9 cellular contexts compared by ENCODE assay signal in genomic region chr17:57985675-57985974, GRCh38. TPM values are rescaled to one million over a fixed set of nuclear protein-coding genes. Genes with fewer than 3 reads are reported as not detected.
DNase-seq lines count a peak whose midpoint lies in the region; FAIRE-seq and TF ChIP-seq lines count a peak whose summit lies in the region.
"Had no signal": no experiment of that assay in that cellular context is flagged by ENCODE, and none has a peak within 500 bp of the region (broad histone marks: within the 10 kb centered on the region; RNA-seq: fewer than 3 reads in every experiment).

No MANE protein-coding gene starts in this region.

- intact Hi-C loops in dorsolateral prefrontal cortex (cut with DNase I) (loop anchor here (5.0 kb wide), 3 partner anchors 33 to 93 kb away; no protein-coding TSS in a partner anchor), posterior cingulate gyrus (cut with DNase I) (loop anchor here (5.0 kb wide), 2 partner anchors 33 to 93 kb away; no protein-coding TSS in a partner anchor)

- H3K4me2 ChIP-seq in Loucy (ENCODE audit: low read depth, low read length, poor library complexity, severe bottlenecking), result peak overlapping the region; percentile 81

- H3K27ac ChIP-seq in dorsolateral prefrontal cortex, result peak overlapping the region in 57 of 59 donors; percentile 3 to 100 (median 97)

- H3K27me3 ChIP-seq in Loucy (ENCODE audit: insufficient read depth, low read length, poor library complexity, severe bottlenecking) (no peaks in the 10 kb centered on the region), dorsolateral prefrontal cortex (no peaks in the 10 kb centered on the region), neuron (ENCODE audit: insufficient read depth, low read length) (no peaks in the 10 kb centered on the region)
- H3K27me3 ChIP-seq: body of pancreas had no signal

- TF ChIP-seq CTCF in Loucy (conservative IDR thresholded peaks at IDR 0.05; ENCODE audit: low read length) (no peak), dorsolateral prefrontal cortex (IDR thresholded peaks at IDR 0.05 in 54 of 56, conservative IDR thresholded peaks at IDR 0.05 in 2 of 56; ENCODE audit: low read depth in 1 of 56, partially characterized antibody in 56 of 56) (no peak)

- H3K9ac ChIP-seq in Loucy (ENCODE audit: low read depth, low read length, poor library complexity, severe bottlenecking), result peak overlapping the region; percentile 90

- H2AFZ ChIP-seq in Loucy (ENCODE audit: low read length) (no peak overlapping the region), neuron (ENCODE audit: low read depth, low read length) (no peak overlapping the region)

- no peaks in the 10 kb centered on the region for H3K9me2 ChIP-seq in Loucy (replicated peaks; ENCODE audit: low read depth, low read length)

- H3F3A ChIP-seq in Loucy (ENCODE audit: low read depth), result no peaks in the 10 kb centered on the region

- DNase-seq in Caki2 (ENCODE audit: low read depth), result peak; percentile 23
- DNase-seq in dorsolateral prefrontal cortex, result no peak
- DNase-seq in NCI-H187 (lab: John Stamatoyannopoulos, UW), result no peak
- DNase-seq in posterior cingulate gyrus, result no peak
- no peak for DNase-seq in effector CD8-positive, alpha-beta T cell (lab: John Stamatoyannopoulos, UW)
- no peak for DNase-seq in frontal cortex (ENCODE audit: low spot score in 2 of 2)
- DNase-seq: body of pancreas had no signal

- peak overlapping the region; percentile 97 for H3K4me3 ChIP-seq in Loucy (ENCODE audit: low read length, poor library complexity, severe bottlenecking)
- peak overlapping the region in 48 of 59 donors; percentile 0 to 98 (median 86) for H3K4me3 ChIP-seq in dorsolateral prefrontal cortex
- peak overlapping the region; percentile 75 for H3K4me3 ChIP-seq in neuron (ENCODE audit: low read length)
- H3K4me3 ChIP-seq: body of pancreas had no signal

- H3K36me3 ChIP-seq in Loucy (ENCODE audit: insufficient read depth, low read length), result peaks cover 12% of the 10 kb centered on the region; the same call in 1 of the 2 replicates
- peaks cover 34% of the 10 kb centered on the region for H3K36me3 ChIP-seq in neuron (ENCODE audit: insufficient read depth, low read length)

- peaks cover 70% of the 10 kb centered on the region for H4K20me1 ChIP-seq in Loucy (ENCODE audit: insufficient read depth, low read length, poor library complexity, severe bottlenecking)

- FAIRE-seq in frontal cortex (lab: Jason Lieb, UNC), result no peak

- in situ Hi-C loops in Caki2 (cut with HindIII; ENCODE audit: low pct_unique_long_range_greater_than_20kb, low sequenced_read_pairs), result no loop called here

- no peaks in the 10 kb centered on the region for H3K9me3 ChIP-seq in Loucy (ENCODE audit: insufficient read depth, low read depth, low read length)
- no peaks in the 10 kb centered on the region for H3K9me3 ChIP-seq in neuron (ENCODE audit: low read length)
- H3K9me3 ChIP-seq: body of pancreas had no signal

- H3K79me2 ChIP-seq in Loucy (ENCODE audit: insufficient read depth, low read length), result peaks cover 79% of the 10 kb centered on the region

- H3K4me1 ChIP-seq in Loucy (ENCODE audit: insufficient read depth, low read length, poor library complexity, severe bottlenecking), result peaks cover 68% of the 10 kb centered on the region
- H3K4me1 ChIP-seq in neuron (ENCODE audit: insufficient read depth, low read length), result peaks cover 64% of the 10 kb centered on the region

RNA-seq across cellular contexts. Expression of gene VEZF1, which starts 2.4 kb away (rescaled TPM):
- 20.9 and 44.0 TPM in 2 replicates for total RNA-seq in Caki2 (2014; rRNA removed; shearing (Covaris generic); ENCODE audit: low replicate concordance)
- 100 to 1,000 TPM in 1 of 120 experiments, 10 to 100 TPM in 119; 29.6 to 117 (median 50.6) TPM for total RNA-seq in dorsolateral prefrontal cortex
- total RNA-seq in frontal cortex, result 59.5 TPM

RNA-seq across cellular contexts. Expression of gene SRSF1, which starts 21.4 kb away (rescaled TPM):
- 242 and 309 TPM in 2 replicates for total RNA-seq in Caki2 (2014; rRNA removed; shearing (Covaris generic); ENCODE audit: low replicate concordance)
- 100 to 1,000 TPM; 111 to 191 (median 137) TPM for total RNA-seq in dorsolateral prefrontal cortex
- total RNA-seq in frontal cortex, result 373 TPM

RNA-seq across cellular contexts. Expression of gene CUEDC1, which starts 30.4 kb away (rescaled TPM):
- 24.8 and 47.7 TPM in 2 replicates for total RNA-seq in Caki2 (2014; rRNA removed; shearing (Covaris generic); ENCODE audit: low replicate concordance)
- total RNA-seq in dorsolateral prefrontal cortex, result 100 to 1,000 TPM in 1 of 120 experiments, 10 to 100 TPM in 119; 17.3 to 105 (median 33.6) TPM
- total RNA-seq in frontal cortex, result 6.5 TPM
